19 cellular contexts compared by ENCODE assay signal in genomic region chr9:69145148-69145547, GRCh38.
"Had no signal": no experiment of that assay in that cellular context is flagged by ENCODE, and none has a peak within 500 bp of the region (broad histone marks: within the 10 kb centered on the region; RNA-seq: fewer than 3 reads in every experiment).

No MANE protein-coding gene starts in this region.

- H3K27me3 Mint-ChIP-seq: activated CD4-positive, alpha-beta memory T cell treated with anti-CD3 and anti-CD28 coated beads for 36 hours; activated CD4-positive, alpha-beta T cell treated with anti-CD3 and anti-CD28 coated beads for 36 hours; T-helper 17 cell had no signal

- DNase-seq: activated CD4-positive, alpha-beta memory T cell treated with anti-CD3 and anti-CD28 coated beads for 36 hours; activated CD4-positive, alpha-beta T cell treated with anti-CD3 and anti-CD28 coated beads for 36 hours; activated effector memory CD4-positive, alpha-beta T cell treated with anti-CD3 and anti-CD28 coated beads, Interleukin-2, amount 50 U/mL, for 16 hours; activated T-cell treated with anti-CD3 and anti-CD28 coated beads, Interleukin-2, amount 50 U/mL, for 48 hours; amniotic stem cell; dorsolateral prefrontal cortex; endodermal cell; foreskin melanocyte; left colon; midbrain; ovary; stimulated activated CD4-positive, alpha-beta T cell treated with anti-CD3 and anti-CD28 coated beads, Interleukin-2, amount 100 ng/mL, for 24 hours; T-helper 17 cell; upper lobe of right lung had no signal

- H3K4me3 ChIP-seq: dorsolateral prefrontal cortex, heart left ventricle, neural progenitor cell, ovary, thoracic aorta, upper lobe of right lung had no signal

- H3K9me3 ChIP-seq: heart left ventricle, ovary, thoracic aorta, upper lobe of right lung had no signal

- H3K36me3 ChIP-seq: heart left ventricle, neural progenitor cell, ovary, thoracic aorta, upper lobe of right lung had no signal

- ATAC-seq: activated CD4-positive, alpha-beta T cell treated with anti-CD3 and anti-CD28 coated beads for 36 hours; activated naive CD4-positive, alpha-beta T cell treated with anti-CD3 and anti-CD28 coated beads, Interleukin-2, amount 50 U/mL, for 72 hours; heart left ventricle; left colon; stimulated activated effector memory CD8-positive, alpha-beta T cell treated with anti-CD3 and anti-CD28 coated beads, Interleukin-12 subunit alpha, Interleukin-12 subunit beta, amount 100 ng/mL, for 72 hours; T-helper 17 cell; upper lobe of right lung had no signal

- H3K36me3 Mint-ChIP-seq: activated CD4-positive, alpha-beta memory T cell treated with anti-CD3 and anti-CD28 coated beads for 36 hours; activated naive CD4-positive, alpha-beta T cell treated with anti-CD3 and anti-CD28 coated beads, Interleukin-2, amount 50 U/mL, for 72 hours; neural progenitor cell; stimulated activated effector memory CD8-positive, alpha-beta T cell treated with anti-CD3 and anti-CD28 coated beads, Interleukin-12 subunit alpha, Interleukin-12 subunit beta, amount 100 ng/mL, for 72 hours had no signal

- H3K27me3 ChIP-seq: dorsolateral prefrontal cortex, heart left ventricle, neural progenitor cell, ovary, upper lobe of right lung had no signal

- H3K27ac Mint-ChIP-seq: activated CD4-positive, alpha-beta memory T cell treated with anti-CD3 and anti-CD28 coated beads for 36 hours; activated CD4-positive, alpha-beta T cell treated with anti-CD3 and anti-CD28 coated beads for 36 hours; activated naive CD4-positive, alpha-beta T cell treated with anti-CD3 and anti-CD28 coated beads, Interleukin-2, amount 50 U/mL, for 72 hours; endodermal cell; neural progenitor cell; stimulated activated effector memory CD8-positive, alpha-beta T cell treated with anti-CD3 and anti-CD28 coated beads, Interleukin-12 subunit alpha, Interleukin-12 subunit beta, amount 100 ng/mL, for 72 hours; T-helper 17 cell had no signal

- H3K9me3 Mint-ChIP-seq: activated CD4-positive, alpha-beta memory T cell treated with anti-CD3 and anti-CD28 coated beads for 36 hours; activated naive CD4-positive, alpha-beta T cell treated with anti-CD3 and anti-CD28 coated beads, Interleukin-2, amount 50 U/mL, for 72 hours; endodermal cell; neural progenitor cell; stimulated activated effector memory CD8-positive, alpha-beta T cell treated with anti-CD3 and anti-CD28 coated beads, Interleukin-12 subunit alpha, Interleukin-12 subunit beta, amount 100 ng/mL, for 72 hours had no signal

- H3K4me1 Mint-ChIP-seq: activated CD4-positive, alpha-beta T cell treated with anti-CD3 and anti-CD28 coated beads for 36 hours; stimulated activated effector memory CD8-positive, alpha-beta T cell treated with anti-CD3 and anti-CD28 coated beads, Interleukin-12 subunit alpha, Interleukin-12 subunit beta, amount 100 ng/mL, for 72 hours had no signal

- H3K4me1 ChIP-seq: neural progenitor cell had no signal

- H3K4me3 Mint-ChIP-seq: activated CD4-positive, alpha-beta memory T cell treated with anti-CD3 and anti-CD28 coated beads for 36 hours; activated CD4-positive, alpha-beta T cell treated with anti-CD3 and anti-CD28 coated beads for 36 hours; endodermal cell; neural progenitor cell; stimulated activated effector memory CD8-positive, alpha-beta T cell treated with anti-CD3 and anti-CD28 coated beads, Interleukin-12 subunit alpha, Interleukin-12 subunit beta, amount 100 ng/mL, for 72 hours; T-helper 17 cell had no signal

- H3K27ac ChIP-seq: dorsolateral prefrontal cortex, heart left ventricle, neural progenitor cell, ovary, thoracic aorta, upper lobe of right lung had no signal
